Comparison of ENCODE assay signal across 2 cellular contexts in the genomic region with DNA sequence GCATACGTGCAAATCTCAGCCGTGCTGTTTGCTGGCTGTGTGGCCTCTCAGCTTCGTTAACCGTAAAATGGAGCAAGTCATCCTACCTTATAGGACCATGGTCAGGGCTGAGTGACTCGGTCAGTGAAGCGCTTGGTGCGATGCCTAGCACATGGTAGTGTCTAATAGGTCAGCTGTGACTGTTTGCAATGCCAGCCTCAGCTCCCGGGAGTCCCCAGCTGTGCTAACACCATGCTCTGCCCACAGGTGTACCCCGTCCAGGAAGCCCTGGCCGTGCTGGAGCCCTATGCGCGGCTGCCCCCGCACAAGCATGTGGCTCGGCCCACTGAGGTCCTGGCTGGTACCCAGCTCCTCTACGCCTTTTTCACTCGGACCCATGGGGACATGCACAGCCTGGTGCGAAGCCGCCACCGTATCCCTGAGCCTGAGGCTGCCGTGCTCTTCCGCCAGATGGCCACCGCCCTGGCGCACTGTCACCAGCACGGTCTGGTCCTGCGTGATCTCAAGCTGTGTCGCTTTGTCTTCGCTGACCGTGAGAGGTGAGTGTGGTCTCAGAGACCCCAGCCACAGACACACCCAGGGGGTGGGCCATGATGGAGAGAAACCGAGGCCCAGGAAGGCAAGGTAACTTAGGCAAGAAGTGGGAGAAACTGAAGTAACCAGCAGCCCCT.
A peak's percentile ranks its signal among the peaks of the same experiment; 100 is the strongest.
TF ChIP-seq lines count a peak whose summit lies in the region.

No MANE protein-coding gene starts in this region.

TF ChIP-seq in PFSK-1, 5 proteins besides CTCF, POLR2A, EP300 and RAD21:
- TF ChIP-seq TAF1 (IDR thresholded peaks at IDR 0.05; ENCODE audit: borderline replicate concordance, insufficient read depth, low read length) = no peak
- TF ChIP-seq, protein P1, sequence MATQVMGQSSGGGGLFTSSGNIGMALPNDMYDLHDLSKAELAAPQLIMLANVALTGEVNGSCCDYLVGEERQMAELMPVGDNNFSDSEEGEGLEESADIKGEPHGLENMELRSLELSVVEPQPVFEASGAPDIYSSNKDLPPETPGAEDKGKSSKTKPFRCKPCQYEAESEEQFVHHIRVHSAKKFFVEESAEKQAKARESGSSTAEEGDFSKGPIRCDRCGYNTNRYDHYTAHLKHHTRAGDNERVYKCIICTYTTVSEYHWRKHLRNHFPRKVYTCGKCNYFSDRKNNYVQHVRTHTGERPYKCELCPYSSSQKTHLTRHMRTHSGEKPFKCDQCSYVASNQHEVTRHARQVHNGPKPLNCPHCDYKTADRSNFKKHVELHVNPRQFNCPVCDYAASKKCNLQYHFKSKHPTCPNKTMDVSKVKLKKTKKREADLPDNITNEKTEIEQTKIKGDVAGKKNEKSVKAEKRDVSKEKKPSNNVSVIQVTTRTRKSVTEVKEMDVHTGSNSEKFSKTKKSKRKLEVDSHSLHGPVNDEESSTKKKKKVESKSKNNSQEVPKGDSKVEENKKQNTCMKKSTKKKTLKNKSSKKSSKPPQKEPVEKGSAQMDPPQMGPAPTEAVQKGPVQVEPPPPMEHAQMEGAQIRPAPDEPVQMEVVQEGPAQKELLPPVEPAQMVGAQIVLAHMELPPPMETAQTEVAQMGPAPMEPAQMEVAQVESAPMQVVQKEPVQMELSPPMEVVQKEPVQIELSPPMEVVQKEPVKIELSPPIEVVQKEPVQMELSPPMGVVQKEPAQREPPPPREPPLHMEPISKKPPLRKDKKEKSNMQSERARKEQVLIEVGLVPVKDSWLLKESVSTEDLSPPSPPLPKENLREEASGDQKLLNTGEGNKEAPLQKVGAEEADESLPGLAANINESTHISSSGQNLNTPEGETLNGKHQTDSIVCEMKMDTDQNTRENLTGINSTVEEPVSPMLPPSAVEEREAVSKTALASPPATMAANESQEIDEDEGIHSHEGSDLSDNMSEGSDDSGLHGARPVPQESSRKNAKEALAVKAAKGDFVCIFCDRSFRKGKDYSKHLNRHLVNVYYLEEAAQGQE (IDR thresholded peaks at IDR 0.05; ENCODE audit: insufficient read depth in 1 of 2, low read depth in 2 of 2, low read length in 2 of 2) = no peak
- no peak for TF ChIP-seq SIN3A (IDR thresholded peaks at IDR 0.05; ENCODE audit: borderline replicate concordance, insufficient read depth, low read length)
- peak; percentile 9 for TF ChIP-seq FOXP2 (optimal IDR thresholded peaks at IDR 0.05; ENCODE audit: borderline replicate concordance, extremely low read depth, extremely low read length, insufficient read depth)

TF ChIP-seq in H1, 55 proteins besides CTCF, POLR2A, EP300 and RAD21:
- TF ChIP-seq TBP (IDR thresholded peaks at IDR 0.05; ENCODE audit: low read depth, low read length) (no peak), NANOG (IDR thresholded peaks at IDR 0.05; ENCODE audit: insufficient read depth, low read depth, low read length, poor library complexity, severe bottlenecking) (no peak), SIX5 (IDR thresholded peaks at IDR 0.05; ENCODE audit: low read depth, low read length) (no peak), GABPA (IDR thresholded peaks at IDR 0.05; ENCODE audit: borderline replicate concordance, insufficient read depth, low read length) (no peak)
